ENCODE assay signal across 9 cellular contexts in the genomic region with DNA sequence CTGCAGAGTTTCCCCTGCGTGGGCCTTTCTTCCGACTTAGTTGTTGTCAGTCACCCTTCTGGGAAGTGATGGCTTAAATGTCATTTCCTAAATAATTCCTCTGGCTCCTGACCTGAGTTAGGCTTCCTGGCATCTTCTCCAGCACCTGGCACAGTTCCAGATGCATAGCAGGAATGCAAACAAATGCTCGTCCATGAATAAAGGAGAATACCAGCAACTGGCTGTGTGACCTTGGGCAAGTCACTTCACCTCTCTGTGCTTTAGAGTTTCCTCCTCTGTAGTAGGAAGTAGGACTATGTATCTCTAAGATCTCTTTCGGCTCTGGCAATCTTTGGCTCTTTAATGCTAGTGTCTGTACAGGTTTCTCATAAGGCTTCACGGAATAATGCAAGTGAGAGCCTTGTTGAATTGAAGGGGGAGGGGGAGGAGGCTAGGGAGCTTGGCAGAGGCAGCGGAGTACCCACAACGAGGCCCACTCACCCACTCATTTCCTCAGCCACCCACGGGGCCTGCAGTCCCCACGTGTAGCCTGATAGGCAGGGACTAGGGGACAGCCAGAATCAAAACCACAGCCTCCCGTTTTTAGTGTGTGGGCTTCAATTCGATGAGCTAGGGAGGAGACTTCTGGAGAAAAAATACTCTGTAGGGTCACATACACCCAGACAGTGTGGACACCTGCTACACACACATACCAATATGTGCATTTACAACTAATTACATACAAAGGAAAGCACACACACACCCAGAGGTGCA. TPM values are rescaled to one million over a fixed set of nuclear protein-coding genes. Genes with fewer than 3 reads are reported as not detected.
DNase-seq lines count a peak whose midpoint lies in the region; ATAC-seq and TF ChIP-seq lines count a peak whose summit lies in the region.
"Had no signal": no experiment of that assay in that cellular context is flagged by ENCODE, and none has a peak within 500 bp of the region (broad histone marks: within the 10 kb centered on the region; RNA-seq: fewer than 3 reads in every experiment).

No MANE protein-coding gene starts in this region.

- peak; percentile 5 for ATAC-seq in activated CD4-positive, alpha-beta T cell treated with anti-CD3 and anti-CD28 coated beads for 36 hours
- ATAC-seq in HG03103 (IDR thresholded peaks at IDR 0.05; ENCODE audit: low read depth, unreplicated experiment) (peak; percentile 4), HG02610 (IDR thresholded peaks at IDR 0.05; ENCODE audit: unreplicated experiment) (no peak)
- peak; percentile 4 for ATAC-seq in activated CD8-positive, alpha-beta T cell treated with anti-CD3 and anti-CD28 coated beads for 36 hours

- peak overlapping the region; percentile 11 for H3K4me3 Mint-ChIP-seq in activated CD4-positive, alpha-beta T cell treated with anti-CD3 and anti-CD28 coated beads for 36 hours
- no peak overlapping the region for H3K4me3 Mint-ChIP-seq in activated CD8-positive, alpha-beta T cell treated with anti-CD3 and anti-CD28 coated beads for 36 hours
- H3K4me3 Mint-ChIP-seq: H9 had no signal

- H3K36me3 Mint-ChIP-seq in activated CD4-positive, alpha-beta T cell treated with anti-CD3 and anti-CD28 coated beads for 36 hours (ENCODE audit: low read depth): no peaks in the 10 kb centered on the region
- no peaks in the 10 kb centered on the region for H3K36me3 Mint-ChIP-seq in activated CD8-positive, alpha-beta T cell treated with anti-CD3 and anti-CD28 coated beads for 36 hours (ENCODE audit: low read depth)

- intact Hi-C loops in activated CD4-positive, alpha-beta T cell treated with anti-CD3 and anti-CD28 coated beads for 36 hours (cut with DNase I, micrococcal nuclease): loop anchor here in 1 of 2 experiments (1.0 kb wide), 1 partner anchor 9 kb away; no protein-coding TSS in a partner anchor
- intact Hi-C loops in activated CD8-positive, alpha-beta T cell treated with anti-CD3 and anti-CD28 coated beads for 36 hours (cut with micrococcal nuclease): loop anchor here (10.0 kb wide), 1 partner anchor 289 kb away; a partner anchor contains a TSS

- peak; percentile 58 for DNase-seq in activated CD4-positive, alpha-beta T cell treated with anti-CD3 and anti-CD28 coated beads for 36 hours
- no peak for DNase-seq in activated CD4-positive, alpha-beta T cell treated with anti-CD3 and anti-CD28 coated beads, Interleukin-2, amount 50 U/mL, for 1 hour
- peak; percentile 44 for DNase-seq in activated CD8-positive, alpha-beta T cell treated with anti-CD3 and anti-CD28 coated beads for 36 hours
- peak; percentile 31 for DNase-seq in stimulated activated CD4-positive, alpha-beta T cell treated with anti-CD3 and anti-CD28 coated beads, Interleukin-4, amount 100 ng/mL, for 24 hours
- no peak for DNase-seq in activated CD8-positive, alpha-beta memory T cell treated with anti-CD3 and anti-CD28 coated beads for 24 hours
- no peak for DNase-seq in NAMALWA (ENCODE audit: low spot score)
- DNase-seq: H9 had no signal

- no peak for TF ChIP-seq CTCF in activated CD8-positive, alpha-beta T cell treated with anti-CD3 and anti-CD28 coated beads for 36 hours (IDR thresholded peaks at IDR 0.05)

- peaks cover 22% of the 10 kb centered on the region for H3K27me3 Mint-ChIP-seq in activated CD4-positive, alpha-beta T cell treated with anti-CD3 and anti-CD28 coated beads for 36 hours
- H3K27me3 Mint-ChIP-seq in activated CD8-positive, alpha-beta T cell treated with anti-CD3 and anti-CD28 coated beads for 36 hours: peaks cover 37% of the 10 kb centered on the region

- H3K9me3 Mint-ChIP-seq in activated CD4-positive, alpha-beta T cell treated with anti-CD3 and anti-CD28 coated beads for 36 hours (ENCODE audit: low read depth): no peaks in the 10 kb centered on the region
- H3K9me3 Mint-ChIP-seq in activated CD8-positive, alpha-beta T cell treated with anti-CD3 and anti-CD28 coated beads for 36 hours: no peaks in the 10 kb centered on the region

- H3K4me1 Mint-ChIP-seq in activated CD4-positive, alpha-beta T cell treated with anti-CD3 and anti-CD28 coated beads for 36 hours: peaks cover 77% of the 10 kb centered on the region
- peaks cover 68% of the 10 kb centered on the region for H3K4me1 Mint-ChIP-seq in activated CD8-positive, alpha-beta T cell treated with anti-CD3 and anti-CD28 coated beads for 36 hours (ENCODE audit: low read depth)

- CTCF ChIA-PET in activated CD4-positive, alpha-beta T cell treated with anti-CD3 and anti-CD28 coated beads for 36 hours (lab: Charles Lee): interaction anchor here (0.6 to 3.9 kb wide), 6 partner anchors 10 to 119 kb away, joined by 3 to 21 read pairs (median 6); no protein-coding TSS in a partner anchor
- CTCF ChIA-PET in activated CD8-positive, alpha-beta T cell treated with anti-CD3 and anti-CD28 coated beads for 36 hours (lab: Charles Lee): interaction anchor here (0.7 to 6.5 kb wide), 9 partner anchors 9 to 241 kb away, joined by 3 to 42 read pairs (median 5); a partner anchor contains a TSS

- POLR2A ChIA-PET in activated CD4-positive, alpha-beta T cell treated with anti-CD3 and anti-CD28 coated beads for 36 hours (lab: Charles Lee): interaction anchor here (0.6 to 2.9 kb wide), 4 partner anchors 11 to 45 kb away, joined by 3 to 21 read pairs (median 9); no protein-coding TSS in a partner anchor
- POLR2A ChIA-PET in activated CD8-positive, alpha-beta T cell treated with anti-CD3 and anti-CD28 coated beads for 36 hours (lab: Charles Lee): interaction anchor here (0.5 to 4.6 kb wide), 7 partner anchors 10 to 535 kb away, joined by 3 to 23 read pairs (median 8); a partner anchor contains a TSS

- H3K27ac Mint-ChIP-seq in activated CD4-positive, alpha-beta T cell treated with anti-CD3 and anti-CD28 coated beads for 36 hours: peak overlapping the region; percentile 77
- H3K27ac Mint-ChIP-seq in activated CD8-positive, alpha-beta T cell treated with anti-CD3 and anti-CD28 coated beads for 36 hours: peak overlapping the region; percentile 46

RNA-seq across cellular contexts. Expression of a gene that starts 48.1 kb away (rescaled TPM):
- total RNA-seq in activated CD4-positive, alpha-beta T cell treated with anti-CD3 and anti-CD28 coated beads for 36 hours: 1 to 10 TPM; 6.0 to 6.4 TPM
- 10 to 100 TPM; 13.1 to 13.6 TPM for total RNA-seq in activated CD8-positive, alpha-beta T cell treated with anti-CD3 and anti-CD28 coated beads for 36 hours

Comparison
In these comparisons a context has a peak if more than half of its experiments do, and no peak if none do; other contexts are left out.
1. DNase-seq: peak in activated CD4-positive, alpha-beta T cell treated with anti-CD3 and anti-CD28 coated beads for 36 hours (single experiment), activated CD8-positive, alpha-beta T cell treated with anti-CD3 and anti-CD28 coated beads for 36 hours (single experiment) and stimulated activated CD4-positive, alpha-beta T cell treated with anti-CD3 and anti-CD28 coated beads, Interleukin-4, amount 100 ng/mL, for 24 hours (single experiment); none in activated CD4-positive, alpha-beta T cell treated with anti-CD3 and anti-CD28 coated beads, Interleukin-2, amount 50 U/mL, for 1 hour (single experiment), activated CD8-positive, alpha-beta memory T cell treated with anti-CD3 and anti-CD28 coated beads for 24 hours (single experiment) and NAMALWA (single experiment).